8 cellular contexts compared by ENCODE assay signal in the genomic region with DNA sequence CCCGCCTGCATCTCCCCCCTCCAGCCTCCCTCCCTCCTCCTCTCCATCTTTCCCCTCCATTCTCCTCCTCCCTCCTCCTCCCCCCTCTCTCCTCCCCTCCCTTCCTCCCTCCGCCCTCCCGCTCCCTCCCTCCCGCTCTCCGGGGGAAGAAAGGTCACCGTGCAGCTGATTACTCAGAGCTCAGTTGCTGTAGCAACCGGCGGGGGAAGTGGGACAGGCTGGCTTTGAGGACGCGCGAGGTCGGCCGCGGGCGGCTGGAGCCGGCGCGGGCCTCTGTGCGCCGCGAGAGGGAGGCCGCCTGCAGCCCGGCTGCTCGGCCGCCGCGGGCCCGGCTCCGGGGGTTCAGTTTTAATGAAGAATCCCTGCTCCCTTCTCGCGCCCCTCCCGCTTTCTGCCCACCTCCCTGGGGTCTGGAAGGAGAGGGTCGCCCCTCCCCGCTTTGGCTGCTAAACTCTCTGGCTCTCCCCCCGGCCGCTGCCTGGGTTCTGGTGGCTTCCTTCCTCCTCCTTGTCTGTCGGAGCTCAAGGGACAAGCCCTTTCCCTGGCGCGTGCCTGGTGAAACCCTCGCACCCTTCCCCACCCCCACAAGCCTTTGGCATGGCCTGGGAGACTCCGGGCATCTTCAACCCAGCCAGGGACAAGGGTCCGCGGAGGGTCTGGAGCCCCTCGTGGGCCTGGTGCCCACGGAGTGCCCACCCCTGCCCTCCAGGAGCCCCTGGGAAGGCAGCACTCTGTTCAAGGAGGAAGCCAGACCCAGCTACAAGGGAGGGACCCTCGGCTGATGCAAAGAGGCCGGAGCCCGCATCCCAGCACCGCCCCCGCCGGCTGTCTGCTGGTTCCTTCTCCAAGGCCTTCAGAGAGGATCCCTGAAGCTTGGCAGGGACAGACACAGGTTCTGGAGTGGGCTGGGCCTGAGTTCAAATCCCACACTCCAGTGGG.
DNase-seq lines count a peak whose midpoint lies in the region; ATAC-seq and TF ChIP-seq lines count a peak whose summit lies in the region.

No MANE protein-coding gene starts in this region.

- intact Hi-C loops in heart right ventricle (cut with DNase I), result loop anchor here in 6 of 10 donors (1.0 to 5.0 kb wide), 4 partner anchors 22 to 47 kb away; no protein-coding TSS in a partner anchor

- no peaks in the 10 kb centered on the region for H3K9me2 ChIP-seq in DOHH2 (replicated peaks; ENCODE audit: control insufficient read depth, low read length)

- H3K9me3 ChIP-seq in DOHH2 (ENCODE audit: control insufficient read depth, insufficient read depth, low read length) (no peaks in the 10 kb centered on the region), HEK293 (ENCODE audit: control insufficient read depth, insufficient read depth, low read depth, low read length) (no peaks in the 10 kb centered on the region), heart right ventricle (no peaks in the 10 kb centered on the region), tibial nerve (no peaks in the 10 kb centered on the region)

- H3K4me1 ChIP-seq in DOHH2 (ENCODE audit: control insufficient read depth, low read length), result peaks cover 34% of the 10 kb centered on the region
- H3K4me1 ChIP-seq in HEK293 (ENCODE audit: control insufficient read depth, insufficient read depth, low read length), result peaks cover 20% of the 10 kb centered on the region
- peaks cover 28 to 52% (median 46%) of the 10 kb centered on the region in 9 donors for H3K4me1 ChIP-seq in heart right ventricle
- H3K4me1 ChIP-seq in tibial nerve, result peaks cover 12 to 72% (median 46%) of the 10 kb centered on the region in 4 donors

- peak; percentile 91 to 95 for TF ChIP-seq POLR2A in tibial nerve (IDR thresholded peaks at IDR 0.05)

- ATAC-seq in heart right ventricle, result peak; percentile 88 to 95 (median 91)

- H3K27me3 ChIP-seq in DOHH2 (ENCODE audit: control insufficient read depth, low read length), result 0 out of 2 replicates have a peak, but pooled peaks cover 2% of the 10 kb centered on the region
- H3K27me3 ChIP-seq in heart right ventricle, result no peaks in the 10 kb centered on the region
- H3K27me3 ChIP-seq in tibial nerve, result no peaks in the 10 kb centered on the region

- H3K79me2 ChIP-seq in DOHH2 (ENCODE audit: control insufficient read depth, low read length), result no peaks in the 10 kb centered on the region

- 2 to 4% methylated on average over 45 to 48 of the region's 51 CpGs for WGBS in heart right ventricle, 2 donors
- 0 to 6% methylated on average over 30 to 34 of the region's 51 CpGs for WGBS in tibial nerve, 2 donors

- TF ChIP-seq CTCF in DOHH2 (IDR thresholded peaks at IDR 0.05; ENCODE audit: low read depth, low read length, poor library complexity, severe bottlenecking) (no peak), HEK293 (tag by site-specific recombination; IDR thresholded peaks at IDR 0.05) (no peak), heart right ventricle (IDR thresholded peaks at IDR 0.05) (peak in 5 of 9 donors; percentile 11 to 59 (median 31)), tibial nerve (IDR thresholded peaks at IDR 0.05) (peak in 2 of 5 experiments; percentile 50 to 65)

- H3K36me3 ChIP-seq in DOHH2 (ENCODE audit: control insufficient read depth, low read length) (no peaks in the 10 kb centered on the region), HEK293 (ENCODE audit: control insufficient read depth in 2 of 2, insufficient read depth in 1 of 2, low read length in 2 of 2) (no peaks in the 10 kb centered on the region), heart right ventricle (no peaks in the 10 kb centered on the region), tibial nerve (no peaks in the 10 kb centered on the region)

- DNase-seq in NCI-H1417 (lab: John Stamatoyannopoulos, UW) (peak; percentile 90 to 100 (median 99)), T-helper 1 cell (peak; percentile 72 to 90 (median 80)), amniotic epithelial cell (ENCODE audit: low read depth) (peak; percentile 99), heart right ventricle (peak; percentile 95 to 98), pons (ENCODE audit: low spot score) (peak; percentile 98), tibial nerve (ENCODE audit: low spot score in 2 of 2) (peak; percentile 95 to 97)

- no peaks in the 10 kb centered on the region for H3F3A ChIP-seq in DOHH2 (ENCODE audit: control insufficient read depth, insufficient read depth)

- peak overlapping the region; percentile 71 for H3K4me3 ChIP-seq in DOHH2 (ENCODE audit: low read length)
- peak overlapping the region; percentile 36 for H3K4me3 ChIP-seq in HEK293 (ENCODE audit: low read depth, low read length)
- H3K4me3 ChIP-seq in heart right ventricle, result peak overlapping the region in 9 of 10 donors; percentile 30 to 57 (median 50)
- H3K4me3 ChIP-seq in tibial nerve, result peak overlapping the region; percentile 37 to 55 (median 44)

- CTCF ChIA-PET in HEK293 (lab: Yijun Ruan, JAX), result interaction anchor here (0.6 to 1.2 kb wide), 6 partner anchors 18 to 148 kb away, joined by 3 to 4 read pairs (median 3); no protein-coding TSS in a partner anchor

- peak in 1 of 2 donors; percentile 95 for TF ChIP-seq EP300 in tibial nerve (IDR thresholded peaks at IDR 0.05)

- H3K4me2 ChIP-seq in DOHH2 (ENCODE audit: low read length), result peak overlapping the region; percentile 82

- POLR2A ChIA-PET in HEK293 (lab: Yijun Ruan, JAX), result interaction anchor here (0.6 to 3.3 kb wide), 20 partner anchors 10 to 321 kb away, joined by 3 to 56 read pairs (median 5); partner anchors contain the start of gene IER5L

- H4K20me1 ChIP-seq in DOHH2 (ENCODE audit: control insufficient read depth, insufficient read depth, low read depth, low read length), result no peaks in the 10 kb centered on the region

- peak overlapping the region; percentile 54 for H3K27ac ChIP-seq in DOHH2 (ENCODE audit: low read depth, low read length)
- peak overlapping the region; percentile 88 for H3K27ac ChIP-seq in HEK293 (ENCODE audit: extremely low read depth, low read depth, low read length)
- H3K27ac ChIP-seq in heart right ventricle, result peak overlapping the region; percentile 86 to 100 (median 98)
- peak overlapping the region; percentile 98 to 100 (median 99) for H3K27ac ChIP-seq in tibial nerve

TF ChIP-seq in HEK293, 187 proteins besides CTCF, POLR2A, EP300 and RAD21 (continues in another document):
- TF ChIP-seq ZNF433 (tag by site-specific recombination; IDR thresholded peaks at IDR 0.05; ENCODE audit: low read depth) (no peak), PBX3 (CRISPR knock-in tag; IDR thresholded peaks at IDR 0.05) (no peak), ZNF585B (tag by site-specific recombination; IDR thresholded peaks at IDR 0.05) (no peak), YY1 (tag by site-specific recombination; IDR thresholded peaks at IDR 0.05) (peak; percentile 23; the same call in 1 of the 2 replicates)
- TF ChIP-seq, protein P1, sequence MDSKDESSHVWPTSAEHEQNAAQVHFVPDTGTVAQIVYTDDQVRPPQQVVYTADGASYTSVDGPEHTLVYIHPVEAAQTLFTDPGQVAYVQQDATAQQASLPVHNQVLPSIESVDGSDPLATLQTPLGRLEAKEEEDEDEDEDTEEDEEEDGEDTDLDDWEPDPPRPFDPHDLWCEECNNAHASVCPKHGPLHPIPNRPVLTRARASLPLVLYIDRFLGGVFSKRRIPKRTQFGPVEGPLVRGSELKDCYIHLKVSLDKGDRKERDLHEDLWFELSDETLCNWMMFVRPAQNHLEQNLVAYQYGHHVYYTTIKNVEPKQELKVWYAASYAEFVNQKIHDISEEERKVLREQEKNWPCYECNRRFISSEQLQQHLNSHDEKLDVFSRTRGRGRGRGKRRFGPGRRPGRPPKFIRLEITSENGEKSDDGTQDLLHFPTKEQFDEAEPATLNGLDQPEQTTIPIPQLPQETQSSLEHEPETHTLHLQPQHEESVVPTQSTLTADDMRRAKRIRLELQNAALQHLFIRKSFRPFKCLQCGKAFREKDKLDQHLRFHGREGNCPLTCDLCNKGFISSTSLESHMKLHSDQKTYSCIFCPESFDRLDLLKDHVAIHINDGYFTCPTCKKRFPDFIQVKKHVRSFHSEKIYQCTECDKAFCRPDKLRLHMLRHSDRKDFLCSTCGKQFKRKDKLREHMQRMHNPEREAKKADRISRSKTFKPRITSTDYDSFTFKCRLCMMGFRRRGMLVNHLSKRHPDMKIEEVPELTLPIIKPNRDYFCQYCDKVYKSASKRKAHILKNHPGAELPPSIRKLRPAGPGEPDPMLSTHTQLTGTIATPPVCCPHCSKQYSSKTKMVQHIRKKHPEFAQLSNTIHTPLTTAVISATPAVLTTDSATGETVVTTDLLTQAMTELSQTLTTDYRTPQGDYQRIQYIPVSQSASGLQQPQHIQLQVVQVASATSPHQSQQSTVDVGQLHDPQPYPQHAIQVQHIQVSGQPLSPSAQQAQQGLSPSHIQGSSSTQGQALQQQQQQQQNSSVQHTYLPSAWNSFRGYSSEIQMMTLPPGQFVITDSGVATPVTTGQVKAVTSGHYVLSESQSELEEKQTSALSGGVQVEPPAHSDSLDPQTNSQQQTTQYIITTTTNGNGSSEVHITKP (tag by site-specific recombination; IDR thresholded peaks at IDR 0.05), result peak; percentile 94

Comparison
In these comparisons a context has a peak if more than half of its experiments do, and no peak if none do; other contexts are left out.
1. Peak in every context shown above with its lines: DNase-seq, ATAC-seq, H3K4me3 ChIP-seq and H3K27ac ChIP-seq.
2. CTCF ChIP-seq: peak in heart right ventricle (5 of 9); none in DOHH2 (single experiment) and HEK293 (single experiment).